ENCODE assay signal across 8 cellular contexts in genomic region chr6:42045538-42046460, GRCh38. TPM values are rescaled to one million over a fixed set of nuclear protein-coding genes. Genes with fewer than 3 reads are reported as not detected.
DNase-seq lines count a peak whose midpoint lies in the region; ATAC-seq, FAIRE-seq and TF ChIP-seq lines count a peak whose summit lies in the region.

No MANE protein-coding gene starts in this region.

- no peaks in the 10 kb centered on the region for H3K36me3 Mint-ChIP-seq in progenitor cell of endocrine pancreas (ENCODE audit: insufficient read depth)

- intact Hi-C loops in lower lobe of right lung (cut with DNase I), result loop anchor here (10.0 kb wide), 1 partner anchor 111 kb away; no protein-coding TSS in a partner anchor

- H3K4me1 Mint-ChIP-seq in progenitor cell of endocrine pancreas (ENCODE audit: low read depth), result peaks cover 9% of the 10 kb centered on the region

- DNase-seq in GM18507 (ENCODE audit: extremely low spot score, insufficient read length, low read depth) (no peak), NCI-H2171 (lab: John Stamatoyannopoulos, UW) (peak; percentile 80), dermis blood vessel endothelial cell (peak; percentile 79), lower lobe of right lung (peak; percentile 97), progenitor cell of endocrine pancreas (ENCODE audit: low spot score, unreplicated experiment) (no peak)
- DNase-seq in activated CD4-positive, alpha-beta T cell treated with anti-CD3 and anti-CD28 coated beads, Interleukin-2, amount 50 U/mL, for 24 hours (ENCODE audit: low read depth in 1 of 2, low spot score in 1 of 2), result peak; percentile 47 to 76
- DNase-seq in stimulated activated CD8-positive, alpha-beta memory T cell treated with anti-CD3 and anti-CD28 coated beads, Interleukin-15, amount 100 ng/mL, for 4 hours (ENCODE audit: low read depth in 2 of 2), result peak; percentile 61 to 78

- peaks cover 18% of the 10 kb centered on the region for H3K36me3 ChIP-seq in lower lobe of right lung

- ATAC-seq in lower lobe of right lung (peak; percentile 79 to 86), HG03565 (IDR thresholded peaks at IDR 0.05; ENCODE audit: unreplicated experiment) (no peak)

- H3K27me3 ChIP-seq in lower lobe of right lung (ENCODE audit: low read depth), result no peaks in the 10 kb centered on the region

- peak overlapping the region; percentile 92 for H3K4me3 ChIP-seq in lower lobe of right lung

- H3K27ac Mint-ChIP-seq in progenitor cell of endocrine pancreas, result no peak overlapping the region

- H3K4me1 ChIP-seq in lower lobe of right lung, result peaks cover 83% of the 10 kb centered on the region

- peaks cover 15% of the 10 kb centered on the region for H3K27me3 Mint-ChIP-seq in progenitor cell of endocrine pancreas

- no peaks in the 10 kb centered on the region for H3K9me3 Mint-ChIP-seq in progenitor cell of endocrine pancreas (ENCODE audit: low read depth)

- FAIRE-seq in GM18507 (lab: Jason Lieb, UNC), result peak; percentile 71

- TF ChIP-seq CTCF in lower lobe of right lung (IDR thresholded peaks at IDR 0.05) (no peak), progenitor cell of endocrine pancreas (IDR thresholded peaks at IDR 0.05; ENCODE audit: unreplicated experiment) (no peak)

- peak overlapping the region; percentile 90 for H3K27ac ChIP-seq in lower lobe of right lung

- H3K9me3 ChIP-seq in lower lobe of right lung, result no peaks in the 10 kb centered on the region

- no peak overlapping the region for H3K4me3 Mint-ChIP-seq in progenitor cell of endocrine pancreas (ENCODE audit: low read depth)

RNA-seq across cellular contexts. Expression of gene TAF8, which starts 4.5 kb away (rescaled TPM):
- total RNA-seq in dermis blood vessel endothelial cell (19.1 and 20.3 TPM in 2 replicates), lower lobe of right lung (35.1 TPM), progenitor cell of endocrine pancreas (38.9 and 40.4 TPM in 2 replicates)

Comparison
In these comparisons a context has a peak if more than half of its experiments do, and no peak if none do; other contexts are left out.
1. DNase-seq: peak in NCI-H2171 (single experiment), activated CD4-positive, alpha-beta T cell treated with anti-CD3 and anti-CD28 coated beads, Interleukin-2, amount 50 U/mL, for 24 hours (2 of 2), dermis blood vessel endothelial cell (single experiment), lower lobe of right lung (single experiment) and stimulated activated CD8-positive, alpha-beta memory T cell treated with anti-CD3 and anti-CD28 coated beads, Interleukin-15, amount 100 ng/mL, for 4 hours (2 of 2); none in GM18507 (single experiment) and progenitor cell of endocrine pancreas (single experiment).